In genomic region chr1:225825606-225826005, GRCh38 we compare ENCODE assay signal across 14 cellular contexts. TPM values are rescaled to one million over a fixed set of nuclear protein-coding genes. Genes with fewer than 3 reads are reported as not detected.
A peak's percentile ranks its signal among the peaks of the same experiment; 100 is the strongest.
DNase-seq lines count a peak whose midpoint lies in the region; TF ChIP-seq lines count a peak whose summit lies in the region.
"Had no signal": no experiment of that assay in that cellular context is flagged by ENCODE, and none has a peak within 500 bp of the region (broad histone marks: within the 10 kb centered on the region; RNA-seq: fewer than 3 reads in every experiment).

No MANE protein-coding gene starts in this region.

- H3K9me3 Mint-ChIP-seq in neural progenitor cell (no peaks in the 10 kb centered on the region), endodermal cell (no peaks in the 10 kb centered on the region)
- H3K9me3 Mint-ChIP-seq: activated naive CD8-positive, alpha-beta T cell treated with anti-CD3 and anti-CD28 coated beads, Interleukin-2, amount 50 U/mL, for 24 hours had no signal

- H3K27me3 ChIP-seq in duodenal mucosa (ENCODE audit: control insufficient read depth in 1 of 2, insufficient read depth in 2 of 2, low read length in 2 of 2), result no peaks in the 10 kb centered on the region
- no peaks in the 10 kb centered on the region for H3K27me3 ChIP-seq in neural progenitor cell
- no peaks in the 10 kb centered on the region for H3K27me3 ChIP-seq in Peyer's patch
- H3K27me3 ChIP-seq in endodermal cell (ENCODE audit: control insufficient read depth, insufficient read depth, low read length, poor library complexity, severe bottlenecking), result no peaks in the 10 kb centered on the region

- 82 to 87% methylated on average over 6 to 7 of the region's 7 CpGs for WGBS in endodermal cell (ENCODE audit: insufficient coverage in 1 of 2, insufficient read length in 1 of 2), 2 experiments

- H3K4me2 ChIP-seq in neural progenitor cell, result no peak overlapping the region

- H3K4me3 ChIP-seq in duodenal mucosa (ENCODE audit: low read depth in 1 of 2, low read length in 2 of 2) (peak overlapping the region; percentile 10 to 46), neural progenitor cell (no peak overlapping the region), Peyer's patch (no peak overlapping the region), endodermal cell (ENCODE audit: low read length) (no peak overlapping the region)

- no peak for TF ChIP-seq POLR2A in Peyer's patch (IDR thresholded peaks at IDR 0.05)

- H2AFZ ChIP-seq in neural progenitor cell (replicated peaks), result no peak overlapping the region

- peaks cover 34% of the 10 kb centered on the region for H3K4me1 Mint-ChIP-seq in neural progenitor cell
- peaks cover 30% of the 10 kb centered on the region for H3K4me1 Mint-ChIP-seq in endodermal cell
- H3K4me1 Mint-ChIP-seq: activated naive CD8-positive, alpha-beta T cell treated with anti-CD3 and anti-CD28 coated beads, Interleukin-2, amount 50 U/mL, for 24 hours had no signal

- peak overlapping the region in 1 of 2 donors; percentile 44 for H3K9ac ChIP-seq in duodenal mucosa (ENCODE audit: low read depth in 1 of 2, low read length in 2 of 2)
- no peak overlapping the region for H3K9ac ChIP-seq in neural progenitor cell
- no peak overlapping the region for H3K9ac ChIP-seq in endodermal cell (ENCODE audit: extremely low read depth, low read length, poor library complexity, severe bottlenecking)

- peaks cover 23% of the 10 kb centered on the region for H4K20me1 ChIP-seq in neural progenitor cell (ENCODE audit: low read depth)

- H3K36me3 Mint-ChIP-seq in neural progenitor cell (no peaks in the 10 kb centered on the region), endodermal cell (ENCODE audit: low read depth) (peaks cover 26% of the 10 kb centered on the region)

- peaks cover 10% of the 10 kb centered on the region for H3F3A ChIP-seq in neural progenitor cell (ENCODE audit: low read depth)

- peaks cover 2% of the 10 kb centered on the region for H3K27me3 Mint-ChIP-seq in neural progenitor cell (ENCODE audit: insufficient read depth, low read depth)
- H3K27me3 Mint-ChIP-seq in endodermal cell (ENCODE audit: insufficient read depth), result no peaks in the 10 kb centered on the region
- H3K27me3 Mint-ChIP-seq: activated naive CD8-positive, alpha-beta T cell treated with anti-CD3 and anti-CD28 coated beads, Interleukin-2, amount 50 U/mL, for 24 hours; stimulated activated naive B cell treated with anti-CD40 and anti-IgM and Interleukin-4, amounts not matched to agents 10 μg/mL and 1 μg/mL and 100 μg/mL, for 72 hours had no signal

- no peaks in the 10 kb centered on the region for H3K9me3 ChIP-seq in duodenal mucosa (ENCODE audit: control insufficient read depth in 1 of 2, low read length in 2 of 2)
- no peaks in the 10 kb centered on the region for H3K9me3 ChIP-seq in neural progenitor cell (ENCODE audit: low read depth)
- no peaks in the 10 kb centered on the region for H3K9me3 ChIP-seq in Peyer's patch
- no peaks in the 10 kb centered on the region for H3K9me3 ChIP-seq in endodermal cell (ENCODE audit: control insufficient read depth, low read length)

- DNase-seq in CD1c-positive myeloid dendritic cell (ENCODE audit: extremely low spot score) (peak; percentile 18), NCI-H2107 (lab: John Stamatoyannopoulos, UW) (peak; percentile 59), neural progenitor cell (ENCODE audit: low spot score) (no peak), HuH-7.5 (ENCODE audit: low spot score) (no peak), Peyer's patch (no peak), endodermal cell (no peak)
- DNase-seq in NK-92 treated with Interleukin-12 subunit alpha and Interleukin-12 subunit beta, amount 100 ng/mL, for 24 hours (lab: John Stamatoyannopoulos, UW), result no peak
- DNase-seq: activated naive CD8-positive, alpha-beta T cell treated with anti-CD3 and anti-CD28 coated beads, Interleukin-2, amount 50 U/mL, for 24 hours; AML-193; foreskin melanocyte; KG1; stimulated activated CD4-positive, alpha-beta T cell treated with anti-CD3 and anti-CD28 coated beads, Interleukin-2, amount 100 ng/mL, for 48 hours; stimulated activated naive B cell treated with anti-CD40 and anti-IgM and Interleukin-4, amounts not matched to agents 10 μg/mL and 1 μg/mL and 100 μg/mL, for 72 hours had no signal

- H3K36me3 ChIP-seq in duodenal mucosa (ENCODE audit: control insufficient read depth in 1 of 2, insufficient read depth in 2 of 2, low read length in 2 of 2) (peaks cover 0 to 17% of the 10 kb centered on the region in 2 donors), neural progenitor cell (no peaks in the 10 kb centered on the region), Peyer's patch (peaks cover 0 to 3% (median 0%) of the 10 kb centered on the region in 3 donors), endodermal cell (ENCODE audit: control insufficient read depth, insufficient read depth, low read length) (peaks cover 47% of the 10 kb centered on the region)

- H3K4me3 Mint-ChIP-seq in neural progenitor cell (peak overlapping the region; percentile 64), endodermal cell (no peak overlapping the region)
- H3K4me3 Mint-ChIP-seq: activated naive CD8-positive, alpha-beta T cell treated with anti-CD3 and anti-CD28 coated beads, Interleukin-2, amount 50 U/mL, for 24 hours; stimulated activated naive B cell treated with anti-CD40 and anti-IgM and Interleukin-4, amounts not matched to agents 10 μg/mL and 1 μg/mL and 100 μg/mL, for 72 hours had no signal

- H3K79me2 ChIP-seq in neural progenitor cell (ENCODE audit: low read depth), result no peaks in the 10 kb centered on the region

- TF ChIP-seq CTCF in neural progenitor cell (IDR thresholded peaks at IDR 0.05), result no peak
- no peak for TF ChIP-seq CTCF in Peyer's patch (IDR thresholded peaks at IDR 0.05)
- TF ChIP-seq CTCF in endodermal cell (conservative IDR thresholded peaks at IDR 0.05), result no peak

- H3K4me1 ChIP-seq in duodenal mucosa (ENCODE audit: control insufficient read depth in 1 of 2, insufficient read depth in 2 of 2, low read length in 2 of 2), result peaks cover 33 to 47% of the 10 kb centered on the region in 2 donors
- peaks cover 22% of the 10 kb centered on the region for H3K4me1 ChIP-seq in neural progenitor cell
- peaks cover 0 to 21% (median 0%) of the 10 kb centered on the region in 4 donors for H3K4me1 ChIP-seq in Peyer's patch
- H3K4me1 ChIP-seq in endodermal cell (ENCODE audit: control insufficient read depth, insufficient read depth, low read length), result peaks cover 15% of the 10 kb centered on the region

- no peak overlapping the region for H3K27ac ChIP-seq in duodenal mucosa (ENCODE audit: low read depth, low read length)
- H3K27ac ChIP-seq in neural progenitor cell, result peak overlapping the region; percentile 70
- peak overlapping the region in 1 of 4 donors; percentile 32 for H3K27ac ChIP-seq in Peyer's patch
- H3K27ac ChIP-seq in endodermal cell (ENCODE audit: low read depth, low read length), result no peak overlapping the region

- H3K27ac Mint-ChIP-seq in neural progenitor cell (no peak overlapping the region), endodermal cell (no peak overlapping the region)
- H3K27ac Mint-ChIP-seq: activated naive CD8-positive, alpha-beta T cell treated with anti-CD3 and anti-CD28 coated beads, Interleukin-2, amount 50 U/mL, for 24 hours; stimulated activated naive B cell treated with anti-CD40 and anti-IgM and Interleukin-4, amounts not matched to agents 10 μg/mL and 1 μg/mL and 100 μg/mL, for 72 hours had no signal

RNA-seq across cellular contexts. Expression of gene EPHX1, which starts 15.7 kb away (rescaled TPM):
- 4.3 and 5.7 TPM in 2 replicates for total RNA-seq in neural progenitor cell (ENCODE audit: low replicate concordance)
- 100 to 1,000 TPM in 1 of 4 donors, 10 to 100 TPM in 3; 28.9 to 109 (median 59.9) TPM for total RNA-seq in Peyer's patch
- 10 to 100 TPM; 49.2 to 84.1 TPM for total RNA-seq in endodermal cell
- 28.4 TPM for polyA plus RNA-seq in endodermal cell (2013, experiment 1 of 2)
- 31.2 TPM for polyA plus RNA-seq in endodermal cell (2013, experiment 2 of 2)

RNA-seq across cellular contexts. Expression of gene SRP9, which starts 48.0 kb away (rescaled TPM):
- 751 and 1,104 TPM in 2 replicates for total RNA-seq in neural progenitor cell (ENCODE audit: low replicate concordance)
- 100 to 1,000 TPM in 3 of 4 donors, 10 to 100 TPM in 1; 67.9 to 153 (median 131) TPM for total RNA-seq in Peyer's patch
- total RNA-seq in endodermal cell, result 100 to 1,000 TPM; 286 to 319 TPM
- 488 TPM for polyA plus RNA-seq in endodermal cell (2013, experiment 1 of 2)
- polyA plus RNA-seq in endodermal cell (2013, experiment 2 of 2), result 479 TPM

RNA-seq across cellular contexts. Expression of gene TMEM63A, which starts 56.6 kb away (rescaled TPM):
- total RNA-seq in neural progenitor cell (ENCODE audit: low replicate concordance) (5.1 and 12.3 TPM in 2 replicates), Peyer's patch (100 to 1,000 TPM in 3 of 4 donors, 10 to 100 TPM in 1; 77.8 to 339 (median 275) TPM), endodermal cell (100 to 1,000 TPM; 194 to 232 TPM)
- 34.7 TPM for polyA plus RNA-seq in endodermal cell (2013, experiment 1 of 2)
- polyA plus RNA-seq in endodermal cell (2013, experiment 2 of 2), result 38.8 TPM

Comparison
In these comparisons a context has a peak if more than half of its experiments do, and no peak if none do; other contexts are left out.
1. DNase-seq: peak in CD1c-positive myeloid dendritic cell (single experiment) and NCI-H2107 (single experiment); none in neural progenitor cell (single experiment), HuH-7.5 (single experiment), Peyer's patch (0 of 3), endodermal cell (single experiment) and NK-92 treated with Interleukin-12 subunit alpha and Interleukin-12 subunit beta, amount 100 ng/mL, for 24 hours (single experiment).
2. H3K4me3 ChIP-seq: peak in duodenal mucosa (2 of 2); none in neural progenitor cell (single experiment), Peyer's patch (0 of 4) and endodermal cell (single experiment).